Comparison of ENCODE assay signal across 19 cellular contexts in genomic region chr1:108504447-108504846, GRCh38. TPM values are rescaled to one million over a fixed set of nuclear protein-coding genes. Genes with fewer than 3 reads are reported as not detected.
DNase-seq lines count a peak whose midpoint lies in the region; ATAC-seq, FAIRE-seq and TF ChIP-seq lines count a peak whose summit lies in the region.
"Had no signal": no experiment of that assay in that cellular context is flagged by ENCODE, and none has a peak within 500 bp of the region (broad histone marks: within the 10 kb centered on the region; RNA-seq: fewer than 3 reads in every experiment).

No MANE protein-coding gene starts in this region.

- no peak for DNase-seq in K562 (ENCODE audit: extremely low read depth in 1 of 4, low spot score in 3 of 4)
- no peak for DNase-seq in PC-3
- DNase-seq in NCI-H1105 (lab: John Stamatoyannopoulos, UW), result no peak
- no peak for DNase-seq in urothelium cell line (ENCODE audit: low spot score)
- DNase-seq: activated CD4-positive, alpha-beta T cell treated with anti-CD3 and anti-CD28 coated beads, Interleukin-2, amount 50 U/mL, for 4 hours; anterior cingulate cortex; foreskin melanocyte; left ventricle myocardium inferior; NCI-H524 treated with DMSO at 0.1 percent for 48 hours; sigmoid colon; stimulated activated CD4-positive, alpha-beta T cell treated with anti-CD3 and anti-CD28 coated beads, Interleukin-2, amount 100 ng/mL, for 24 hours had no signal

- H3K4me2 ChIP-seq in K562 (ENCODE audit: insufficient read depth, low read length) (no peak overlapping the region), PC-3 (ENCODE audit: low read length) (no peak overlapping the region)

- intact Hi-C loops in K562 (cut with micrococcal nuclease) (no loop called here), PC-3 (cut with micrococcal nuclease) (no loop called here)

- no peak overlapping the region for H3K4me3 ChIP-seq in K562
- H3K4me3 ChIP-seq in PC-3 (ENCODE audit: low read length), result no peak overlapping the region
- H3K4me3 ChIP-seq: left ventricle myocardium inferior, sigmoid colon had no signal

- H3K9ac ChIP-seq in K562 (ENCODE audit: insufficient read depth in 1 of 2, low read depth in 2 of 2, low read length in 2 of 2), result no peak overlapping the region
- no peak overlapping the region for H3K9ac ChIP-seq in PC-3 (ENCODE audit: low read length)

- no peaks in the 10 kb centered on the region for H3K9me1 ChIP-seq in K562 (ENCODE audit: control insufficient read depth, insufficient read depth, low read length)

- POLR2A ChIA-PET in K562 (lab: Yijun Ruan, JAX), result interaction anchor here (1.0 to 1.2 kb wide), 2 partner anchors 8 to 142 kb away, joined by 3 to 6 read pairs; no protein-coding TSS in a partner anchor
- POLR2A ChIA-PET in PC-3 (lab: Charles Lee; ENCODE audit: unreplicated experiment), result no interaction called here

- no peak for TF ChIP-seq CTCF in K562 (IDR thresholded peaks at IDR 0.05 in 2 of 3, conservative IDR thresholded peaks at IDR 0.05 in 1 of 3; ENCODE audit: insufficient read depth in 2 of 3, low read depth in 1 of 3, low read length in 3 of 3)
- no peak for TF ChIP-seq CTCF in PC-3 (conservative IDR thresholded peaks at IDR 0.05; ENCODE audit: low read depth, low read length)

- H3K9me3 ChIP-seq in K562 (replicated peaks; ENCODE audit: control insufficient read depth, insufficient read depth, low read depth, low read length) (no peaks in the 10 kb centered on the region), PC-3 (ENCODE audit: low read length) (no peaks in the 10 kb centered on the region)
- H3K9me3 ChIP-seq: left ventricle myocardium inferior, sigmoid colon had no signal

- TF ChIP-seq RAD21 in K562 (CRISPR knock-in tag; conservative IDR thresholded peaks at IDR 0.05 in 1 of 2, IDR thresholded peaks at IDR 0.05 in 1 of 2), result no peak

- no peaks in the 10 kb centered on the region for H3K36me3 ChIP-seq in K562 (ENCODE audit: control insufficient read depth, insufficient read depth, low read length)
- no peaks in the 10 kb centered on the region for H3K36me3 ChIP-seq in PC-3 (ENCODE audit: low read depth, low read length)
- H3K36me3 ChIP-seq: left ventricle myocardium inferior, sigmoid colon had no signal

- ATAC-seq in GM18498 (IDR thresholded peaks at IDR 0.05; ENCODE audit: unreplicated experiment), result peak; percentile 72
- ATAC-seq in GM19455 (IDR thresholded peaks at IDR 0.05; ENCODE audit: unreplicated experiment), result peak; percentile 71
- ATAC-seq in HG03025 (IDR thresholded peaks at IDR 0.05; ENCODE audit: low FRiP score, unreplicated experiment), result peak; percentile 79
- ATAC-seq in K562, result peak; percentile 28; the same call in 1 of the 3 replicates
- ATAC-seq in PC-3, result no peak
- ATAC-seq in GM19467 (IDR thresholded peaks at IDR 0.05; ENCODE audit: unreplicated experiment), result no peak
- ATAC-seq: Panc1 had no signal

- no peak for FAIRE-seq in K562 (lab: Jason Lieb, UNC)
- no peak for FAIRE-seq in urothelium cell line (lab: Jason Lieb, UNC)

- no peak for TF ChIP-seq EP300 in K562 (IDR thresholded peaks at IDR 0.05; ENCODE audit: low read length)

- no peaks in the 10 kb centered on the region for H3K9me2 ChIP-seq in PC-3 (replicated peaks; ENCODE audit: low read length)

- no TSS peak for BruUV-seq in K562 (replicated peaks; lab: Mats Ljungman, UMichigan)
- no TSS peak for BruUV-seq in PC-3 (replicated peaks; lab: Mats Ljungman, UMichigan)

- no peak for TF ChIP-seq POLR2A in K562 (conservative IDR thresholded peaks at IDR 0.05)

- H2AFZ ChIP-seq in K562 (ENCODE audit: low read depth, low read length), result peak overlapping the region; percentile 66
- H2AFZ ChIP-seq in PC-3 (ENCODE audit: low read length), result no peak overlapping the region

- H3K27me3 ChIP-seq in K562 (ENCODE audit: control insufficient read depth in 2 of 2, insufficient read depth in 2 of 2, low read length in 2 of 2), result no peaks in the 10 kb centered on the region
- no peaks in the 10 kb centered on the region for H3K27me3 ChIP-seq in PC-3 (ENCODE audit: low read length)
- H3K27me3 ChIP-seq: sigmoid colon had no signal

- WGBS in K562 (ENCODE audit: insufficient coverage, low coverage, missing lambda C conversion rate), result 45% methylated on average over 1 of the region's 1 CpG

- CTCF ChIA-PET in K562 (lab: Yijun Ruan, JAX; ENCODE audit: low intra/inter-chr PET ratio), result no interaction called here
- CTCF ChIA-PET in PC-3 (lab: Charles Lee), result no interaction called here

- H3K79me2 ChIP-seq in K562 (ENCODE audit: control insufficient read depth, insufficient read depth, low read length), result no peaks in the 10 kb centered on the region
- no peaks in the 10 kb centered on the region for H3K79me2 ChIP-seq in PC-3 (ENCODE audit: low read length)

- in situ Hi-C loops in K562 (cut with MboI), result no loop called here

- no peaks in the 10 kb centered on the region for H3F3A ChIP-seq in PC-3 (ENCODE audit: low read length, unreplicated experiment)

- H4K20me1 ChIP-seq in K562 (replicated peaks; ENCODE audit: control insufficient read depth, insufficient read depth, low read length) (no peaks in the 10 kb centered on the region), PC-3 (ENCODE audit: low read length) (no peaks in the 10 kb centered on the region)

- H3K4me1 ChIP-seq in K562 (replicated peaks in 1 of 2; ENCODE audit: control insufficient read depth in 2 of 2, insufficient read depth in 2 of 2, low read length in 2 of 2) (peaks cover 0 to 18% of the 10 kb centered on the region in 2 experiments; a peak in 4 of 5 replicates), PC-3 (ENCODE audit: insufficient read depth, low read length) (peaks cover 12% of the 10 kb centered on the region)
- H3K4me1 ChIP-seq: left ventricle myocardium inferior had no signal

- H3K27ac ChIP-seq in K562 (ENCODE audit: extremely low read depth, low read depth, low read length), result 0 out of 3 replicates have a peak overlapping the region, but pooled peaks have one; percentile 13
- H3K27ac ChIP-seq in PC-3 (ENCODE audit: low read length), result no peak overlapping the region
- H3K27ac ChIP-seq: left ventricle myocardium inferior, sigmoid colon had no signal

RNA-seq across cellular contexts. Expression of gene NBPF6, which starts 54.3 kb away (rescaled TPM):
- total RNA-seq in K562 (2011; cell fraction: chromatin; rRNA removed; ENCODE audit: low replicate concordance), result 6.1 and 10.4 TPM in 2 replicates
- total RNA-seq in K562 (2011; cell fraction: nucleolus; rRNA removed), result 2.5 and 3.0 TPM in 2 replicates
- 4.1 TPM in 2 replicates for total RNA-seq in K562 (2011; cell fraction: nucleoplasm; rRNA removed)
- 5.0 and 6.0 TPM in 2 replicates for total RNA-seq in K562 (2014; rRNA removed)
- total RNA-seq in K562 (2014; rRNA removed; fragmentation: Illumina TruSeq; extraction: Trizol), result 7.2 and 7.5 TPM in 2 replicates
- total RNA-seq in K562 (2015; rRNA removed; fragmentation: Illumina TruSeq; extraction: Trizol), result 7.6 and 8.3 TPM in 2 replicates
- 6.1 and 6.5 TPM in 2 replicates for total RNA-seq in K562 (2021)
- 4.2 and 5.8 TPM in 2 replicates for polyA plus RNA-seq in K562 (2011; rRNA removed)
- polyA plus RNA-seq in K562 (2011; cell fraction: cytosol; rRNA removed), result 1.7 and 2.5 TPM in 2 replicates
- polyA plus RNA-seq in K562 (2011; cell fraction: nucleus; rRNA removed), result 15.4 and 15.6 TPM in 2 replicates
- 7.0 and 8.8 TPM in 2 replicates for polyA plus RNA-seq in K562 (2012)
- polyA plus RNA-seq in K562 (2014; fragmentation: Illumina TruSeq; extraction: Trizol), result 8.7 and 10.0 TPM in 2 replicates
- polyA plus RNA-seq in K562 (2014; fragmentation: Nextera tagmentation; extraction: Ambion mirVana), result 1 to 10 TPM; 2.7 to 3.6 TPM
- polyA plus RNA-seq in K562 (2014; rRNA removed), result 4.0 and 4.9 TPM in 2 replicates
- 2.6 and 6.7 TPM in 2 replicates for polyA minus RNA-seq in K562 (2011; rRNA and poly(A)+ RNA removed)
- polyA minus RNA-seq in K562 (2011; cell fraction: cytosol; rRNA and poly(A)+ RNA removed), result 0.38 and 4.0 TPM in 2 replicates
- polyA minus RNA-seq in K562 (2011; cell fraction: nucleus; rRNA and poly(A)+ RNA removed), result 1.5 and 5.8 TPM in 2 replicates
- 0.07 TPM in 1 of 2 replicates, not detected in the other for total RNA-seq in PC-3 (2014; rRNA removed)
- total RNA-seq: Daoy, left ventricle myocardium inferior, osteocyte, sigmoid colon, temporal lobe had no signal

RNA-seq across cellular contexts. Expression of gene EEIG2, which starts 55.5 kb away (rescaled TPM):
- 7.7 and 20.8 TPM in 2 replicates for total RNA-seq in K562 (2011; cell fraction: chromatin; rRNA removed; ENCODE audit: low replicate concordance)
- 3.3 and 4.5 TPM in 2 replicates for total RNA-seq in K562 (2011; cell fraction: nucleolus; rRNA removed)
- total RNA-seq in K562 (2011; cell fraction: nucleoplasm; rRNA removed), result 9.1 and 18.0 TPM in 2 replicates
- total RNA-seq in K562 (2014; rRNA removed), result 13.9 and 14.5 TPM in 2 replicates
- 26.9 and 27.3 TPM in 2 replicates for total RNA-seq in K562 (2014; rRNA removed; fragmentation: Illumina TruSeq; extraction: Trizol)
- 21.8 and 24.4 TPM in 2 replicates for total RNA-seq in K562 (2015; rRNA removed; fragmentation: Illumina TruSeq; extraction: Trizol)
- 21.0 and 22.8 TPM in 2 replicates for total RNA-seq in K562 (2021)
- 18.8 and 21.1 TPM in 2 replicates for polyA plus RNA-seq in K562 (2011; rRNA removed)
- 4.0 and 10.7 TPM in 2 replicates for polyA plus RNA-seq in K562 (2011; cell fraction: cytosol; rRNA removed)
- 6.8 and 10.7 TPM in 2 replicates for polyA plus RNA-seq in K562 (2011; cell fraction: nucleus; rRNA removed)
- polyA plus RNA-seq in K562 (2012), result 10.8 and 18.5 TPM in 2 replicates
- 11.8 and 15.2 TPM in 2 replicates for polyA plus RNA-seq in K562 (2014; fragmentation: Illumina TruSeq; extraction: Trizol)
- polyA plus RNA-seq in K562 (2014; fragmentation: Nextera tagmentation; extraction: Ambion mirVana), result 1 to 10 TPM; 6.1 to 8.0 TPM
- polyA plus RNA-seq in K562 (2014; rRNA removed), result 12.2 and 12.7 TPM in 2 replicates
- polyA minus RNA-seq in K562 (2011; rRNA and poly(A)+ RNA removed), result 30.8 and 35.3 TPM in 2 replicates
- polyA minus RNA-seq in K562 (2011; cell fraction: cytosol; rRNA and poly(A)+ RNA removed), result 13.7 and 16.0 TPM in 2 replicates
- polyA minus RNA-seq in K562 (2011; cell fraction: nucleus; rRNA and poly(A)+ RNA removed), result 6.6 and 11.7 TPM in 2 replicates
- total RNA-seq in PC-3 (2014; rRNA removed), result 5.2 and 6.2 TPM in 2 replicates

Comparison
In these comparisons a context has a peak if more than half of its experiments do, and no peak if none do; other contexts are left out.
1. ATAC-seq: peak in GM18498 (single experiment), GM19455 (single experiment), HG03025 (single experiment) and K562 (single experiment); none in PC-3 (single experiment) and GM19467 (single experiment).